16 cellular contexts compared by ENCODE assay signal in genomic region chr9:129341991-129342348, GRCh38.
"Had no signal": no experiment of that assay in that cellular context is flagged by ENCODE, and none has a peak within 500 bp of the region (broad histone marks: within the 10 kb centered on the region; RNA-seq: fewer than 3 reads in every experiment).

No MANE protein-coding gene starts in this region.

- H3K27me3 ChIP-seq: colonic mucosa, right atrium auricular region had no signal

- H3K27ac Mint-ChIP-seq: naive B cell, type B pancreatic cell had no signal

- H3K4me3 Mint-ChIP-seq: nephron progenitor cell, type B pancreatic cell had no signal

- H3K36me3 Mint-ChIP-seq: naive B cell, type B pancreatic cell had no signal

- H3K27me3 Mint-ChIP-seq: type B pancreatic cell had no signal

- H3K9me3 ChIP-seq: colonic mucosa, right atrium auricular region had no signal

- H3K4me2 ChIP-seq: smooth muscle cell had no signal

- H3K4me1 ChIP-seq: colonic mucosa had no signal

- DNase-seq: colonic mucosa; dermis blood vessel endothelial cell; erythroblast; foreskin melanocyte; head of caudate nucleus; hippocampal formation; left colon; mesendoderm; naive B cell; stimulated activated CD4-positive, alpha-beta T cell treated with anti-CD3 and anti-CD28 coated beads, Interleukin-2, amount 100 ng/mL, for 48 hours; stimulated activated naive CD4-positive, alpha-beta T cell treated with Interleukin-2 at 50 U/mL for 16 hours had no signal

- H3K4me3 ChIP-seq: colonic mucosa, lung, right atrium auricular region, smooth muscle cell had no signal

- H3K9me3 Mint-ChIP-seq: nephron progenitor cell, type B pancreatic cell had no signal

- H3K27ac ChIP-seq: colonic mucosa had no signal

- H3K36me3 ChIP-seq: colonic mucosa, right atrium auricular region had no signal
